ENCODE assay signal across 8 cellular contexts in the genomic region with DNA sequence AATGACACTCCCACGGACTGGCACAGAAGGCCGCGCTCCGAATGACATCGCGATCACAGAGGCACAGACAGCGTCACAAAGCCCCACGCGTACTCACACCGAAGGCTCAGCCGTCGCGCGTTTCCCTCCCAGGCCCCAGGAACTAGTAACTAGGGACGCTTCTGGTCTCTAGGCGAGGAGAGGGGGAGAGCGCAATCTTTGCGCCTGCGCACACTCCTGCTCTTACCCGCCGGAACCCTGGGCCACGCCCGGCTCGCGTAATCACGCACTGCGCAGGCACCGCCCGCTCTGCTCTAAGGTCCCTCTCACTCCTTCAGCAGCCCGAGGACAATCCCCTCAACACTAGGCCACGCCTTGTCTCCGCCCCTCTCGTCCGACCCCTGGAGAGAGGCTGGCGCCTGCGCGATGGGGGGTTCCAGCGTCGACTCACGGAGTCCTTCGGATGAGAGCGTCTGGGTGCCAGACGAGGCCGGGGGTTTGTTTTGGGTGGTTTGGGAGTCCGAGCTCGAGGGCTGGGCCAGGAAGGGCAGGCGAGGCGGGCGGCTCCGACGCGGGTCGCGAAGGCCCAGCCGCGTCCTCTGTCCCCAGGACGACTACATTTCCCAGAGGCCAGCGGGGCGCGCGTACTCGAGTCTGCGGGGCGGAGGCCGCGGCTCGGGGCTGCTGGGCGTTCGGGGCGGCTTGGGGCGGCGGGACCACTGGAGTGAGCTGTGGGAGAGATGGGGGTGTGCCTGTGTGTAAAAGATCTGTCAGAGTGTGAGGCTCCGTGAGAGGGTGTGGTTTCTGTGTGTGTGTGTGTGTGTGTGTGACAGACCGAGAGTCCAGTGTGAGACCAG. TPM values are rescaled to one million over a fixed set of nuclear protein-coding genes. Genes with fewer than 3 reads are reported as not detected.
DNase-seq lines count a peak whose midpoint lies in the region; ATAC-seq and TF ChIP-seq lines count a peak whose summit lies in the region.

A gene (plus strand): TSS at position 410 of the 836 bp plus-strand sequence. CDS start 3,717 bp downstream, outside the sequence.

- H3K9me3 ChIP-seq in BE2C (no peaks in the 10 kb centered on the region), HUES6 (ENCODE audit: control insufficient read depth, insufficient read depth, low read depth, low read length) (peaks cover 27% of the 10 kb centered on the region; the same call in 1 of the 2 replicates), T-helper 17 cell (ENCODE audit: control insufficient read depth, low read length, poor library complexity, severe bottlenecking) (peaks cover 13% of the 10 kb centered on the region), psoas muscle (peaks cover 47% of the 10 kb centered on the region), upper lobe of right lung (peaks cover 15% of the 10 kb centered on the region)

- H3K27ac Mint-ChIP-seq in T-helper 17 cell = no peak within 1 kb of the TSS

- peak; percentile 99 for ATAC-seq in T-helper 17 cell
- ATAC-seq in left ventricle myocardium superior = peak; percentile 100
- ATAC-seq in psoas muscle = peak; percentile 100
- peak; percentile 99 for ATAC-seq in upper lobe of right lung

- no peaks in the 10 kb centered on the region for H3K4me1 Mint-ChIP-seq in T-helper 17 cell

- no peak for TF ChIP-seq CTCF in BE2C (IDR thresholded peaks at IDR 0.05; ENCODE audit: low read depth, low read length)
- TF ChIP-seq CTCF in psoas muscle (IDR thresholded peaks at IDR 0.05) = no peak
- TF ChIP-seq CTCF in upper lobe of right lung (IDR thresholded peaks at IDR 0.05) = no peak

- H3K4me1 ChIP-seq in BE2C (no peaks in the 10 kb centered on the region), HUES6 (ENCODE audit: control insufficient read depth, insufficient read depth, low read length) (no peaks in the 10 kb centered on the region), psoas muscle (peaks cover 12% of the 10 kb centered on the region), upper lobe of right lung (peaks cover 3% of the 10 kb centered on the region)

- H3K9ac ChIP-seq in HUES6 (ENCODE audit: low read length) = peak within 1 kb of the TSS; percentile 86

- peak within 1 kb of the TSS; percentile 86 for H3K27ac ChIP-seq in HUES6 (ENCODE audit: low read depth, low read length)
- peak within 1 kb of the TSS; percentile 97 for H3K27ac ChIP-seq in psoas muscle
- H3K27ac ChIP-seq in upper lobe of right lung = peak within 1 kb of the TSS; percentile 95

- H3K36me3 ChIP-seq in BE2C = no peaks in the 10 kb centered on the region
- no peaks in the 10 kb centered on the region for H3K36me3 ChIP-seq in HUES6 (ENCODE audit: control insufficient read depth, insufficient read depth, low read length)
- peaks cover 2 to 9% of the 10 kb centered on the region in 2 donors for H3K36me3 ChIP-seq in psoas muscle (ENCODE audit: insufficient read depth in 1 of 2, low read depth in 1 of 2)
- H3K36me3 ChIP-seq in upper lobe of right lung = no peaks in the 10 kb centered on the region

- H3K4me3 ChIP-seq in BE2C (ENCODE audit: low read depth, low read length) (peak within 1 kb of the TSS; percentile 70), HUES6 (ENCODE audit: low read depth, low read length) (peak within 1 kb of the TSS; percentile 90), psoas muscle (peak within 1 kb of the TSS; percentile 77), upper lobe of right lung (peak within 1 kb of the TSS; percentile 62)

- DNase-seq in BE2C (peak; percentile 99), T-helper 17 cell (peak; percentile 44 to 83 (median 71)), amniotic epithelial cell (ENCODE audit: low read depth) (peak; percentile 97), left ventricle myocardium superior (peak; percentile 100), psoas muscle (peak; percentile 99), upper lobe of right lung (peak; percentile 97), SW480 (ENCODE audit: low spot score) (no peak)

- no peaks in the 10 kb centered on the region for H3K36me3 Mint-ChIP-seq in T-helper 17 cell (ENCODE audit: low read depth)

- intact Hi-C loops in left ventricle myocardium superior (cut with micrococcal nuclease) (no loop called here), psoas muscle (cut with DNase I) (loop anchor here (1.0 to 10.0 kb wide), 3 partner anchors 31 to 103 kb away; a partner anchor contains a TSS), upper lobe of right lung (cut with DNase I) (no loop called here)

- no peak within 1 kb of the TSS for H3K4me3 Mint-ChIP-seq in T-helper 17 cell

- no peaks in the 10 kb centered on the region for H3K27me3 Mint-ChIP-seq in T-helper 17 cell

- 0 to 1% (median 1%) methylated on average over 69 to 74 of the region's 74 CpGs for WGBS in psoas muscle, 3 donors

- H3K27me3 ChIP-seq in BE2C (no peaks in the 10 kb centered on the region), HUES6 (ENCODE audit: control insufficient read depth, insufficient read depth, low read length) (peaks cover 3% of the 10 kb centered on the region; the same call in 1 of the 2 replicates), psoas muscle (ENCODE audit: insufficient read depth in 3 of 3, low read length in 2 of 3) (no peaks in the 10 kb centered on the region), upper lobe of right lung (no peaks in the 10 kb centered on the region)

RNA-seq across cellular contexts. Expression of the gene that starts here (rescaled TPM):
- 1.5 TPM for polyA plus RNA-seq in BE2C (2012; ENCODE audit: insufficient read depth, insufficient read length, low read depth)
- total RNA-seq in T-helper 17 cell = 1 to 10 TPM in 1 of 2 donors, under 1 TPM in 1; 0.23 to 1.1 TPM
- total RNA-seq in left ventricle myocardium superior = 7.6 TPM
- total RNA-seq in psoas muscle = 1 to 10 TPM; 5.3 to 7.3 (median 5.4) TPM
- polyA plus RNA-seq in psoas muscle = 1 to 10 TPM; 1.1 to 4.0 (median 1.5) TPM
- total RNA-seq in upper lobe of right lung = 5.9 TPM

Comparison
In these comparisons a context has a peak if more than half of its experiments do, and no peak if none do; other contexts are left out.
1. intact Hi-C loops: an anchor here in psoas muscle (1.0 to 10.0 kb wide); none called in left ventricle myocardium superior and upper lobe of right lung.